ENCODE assay signal across 1 cellular context in genomic region chr6:111870054-111870750, GRCh38.
TF ChIP-seq lines count a peak whose summit lies in the region.

No MANE protein-coding gene starts in this region.

TF ChIP-seq in IMR-90, 13 proteins besides CTCF, POLR2A, EP300 and RAD21:
- TF ChIP-seq CEBPB (IDR thresholded peaks at IDR 0.05; ENCODE audit: low read depth, low read length) (no peak), USF2 (IDR thresholded peaks at IDR 0.05; ENCODE audit: low read depth, low read length) (no peak), RFX5 (IDR thresholded peaks at IDR 0.05; ENCODE audit: low read depth, low read length) (no peak), NFE2L2 (IDR thresholded peaks at IDR 0.05; ENCODE audit: low read depth, low read length) (no peak), CHD1 (IDR thresholded peaks at IDR 0.05; ENCODE audit: low read depth, low read length) (no peak), ELK1 (IDR thresholded peaks at IDR 0.05; ENCODE audit: borderline replicate concordance, low read depth, low read length) (no peak), MAFK (IDR thresholded peaks at IDR 0.05; ENCODE audit: low read depth, low read length) (no peak), MAZ (IDR thresholded peaks at IDR 0.05; ENCODE audit: borderline replicate concordance, low read depth, low read length) (no peak), MXI1 (IDR thresholded peaks at IDR 0.05; ENCODE audit: borderline replicate concordance, low read depth, low read length) (no peak), SMC3 (IDR thresholded peaks at IDR 0.05; ENCODE audit: low read depth, low read length) (no peak), FOS (IDR thresholded peaks at IDR 0.05; ENCODE audit: low read depth, low read length) (no peak), BHLHE40 (IDR thresholded peaks at IDR 0.05; ENCODE audit: low read depth, low read length) (no peak)
